ENCODE assay signal across 12 cellular contexts in genomic region chr4:48065587-48066052, GRCh38. TPM values are rescaled to one million over a fixed set of nuclear protein-coding genes. Genes with fewer than 3 reads are reported as not detected.
DNase-seq lines count a peak whose midpoint lies in the region; ATAC-seq, FAIRE-seq and TF ChIP-seq lines count a peak whose summit lies in the region.
"Had no signal": no experiment of that assay in that cellular context is flagged by ENCODE, and none has a peak within 500 bp of the region (broad histone marks: within the 10 kb centered on the region; RNA-seq: fewer than 3 reads in every experiment).

No MANE protein-coding gene starts in this region.

- POLR2A ChIA-PET in naive thymus-derived CD4-positive, alpha-beta T cell (lab: Charles Lee), result interaction anchor here (0.7 kb wide), 1 partner anchor 24 kb away, joined by 4 read pairs; no protein-coding TSS in a partner anchor

- H3K36me3 ChIP-seq in naive thymus-derived CD4-positive, alpha-beta T cell (ENCODE audit: control insufficient read depth in 2 of 3, insufficient read depth in 3 of 3, low read length in 3 of 3), result peaks cover 0 to 46% (median 16%) of the 10 kb centered on the region in 3 experiments
- no peaks in the 10 kb centered on the region for H3K36me3 ChIP-seq in kidney (ENCODE audit: control insufficient read depth in 1 of 2, insufficient read depth in 2 of 2, low read length in 2 of 2)
- H3K36me3 ChIP-seq: left lung had no signal

- no peaks in the 10 kb centered on the region for H3K27me3 ChIP-seq in naive thymus-derived CD4-positive, alpha-beta T cell (ENCODE audit: control insufficient read depth in 2 of 2, insufficient read depth in 2 of 2, low read length in 2 of 2)
- no peaks in the 10 kb centered on the region for H3K27me3 ChIP-seq in right cardiac atrium (ENCODE audit: control insufficient read depth, insufficient read depth)
- H3K27me3 ChIP-seq: left lung had no signal

- ATAC-seq in GM18868 (IDR thresholded peaks at IDR 0.05; ENCODE audit: unreplicated experiment), result peak; percentile 80
- ATAC-seq in GM21390 (IDR thresholded peaks at IDR 0.05; ENCODE audit: unreplicated experiment), result peak; percentile 63
- ATAC-seq in HG03060 (IDR thresholded peaks at IDR 0.05; ENCODE audit: low read depth, unreplicated experiment), result peak; percentile 78
- ATAC-seq in naive thymus-derived CD4-positive, alpha-beta T cell, result no peak
- no peak for ATAC-seq in right cardiac atrium
- ATAC-seq: left lung had no signal

- CTCF ChIA-PET in naive thymus-derived CD4-positive, alpha-beta T cell (lab: Charles Lee), result interaction anchor here (1.7 kb wide), 1 partner anchor 32 kb away, joined by 4 read pairs; no protein-coding TSS in a partner anchor

- H3K4me1 ChIP-seq in naive thymus-derived CD4-positive, alpha-beta T cell (ENCODE audit: control insufficient read depth in 2 of 2, insufficient read depth in 2 of 2, low read length in 2 of 2), result no peaks in the 10 kb centered on the region
- H3K4me1 ChIP-seq in right cardiac atrium (ENCODE audit: control insufficient read depth, insufficient read depth, low read length) (no peaks in the 10 kb centered on the region), kidney (ENCODE audit: control insufficient read depth in 1 of 2, insufficient read depth in 1 of 2, low read depth in 1 of 2, low read length in 2 of 2) (no peaks in the 10 kb centered on the region)
- H3K4me1 ChIP-seq: left lung had no signal

- peaks cover 5 to 28% (median 15%) of the 10 kb centered on the region in 7 donors for H3K4me1 Mint-ChIP-seq in naive thymus-derived CD4-positive, alpha-beta T cell

- DNase-seq in naive thymus-derived CD4-positive, alpha-beta T cell, result no peak
- DNase-seq in right cardiac atrium (no peak), kidney (no peak), posterior cingulate gyrus (no peak)
- DNase-seq: NCI-H1417, PC-9 had no signal

- peaks cover 12 to 56% (median 47%) of the 10 kb centered on the region in 5 donors for H3K36me3 Mint-ChIP-seq in naive thymus-derived CD4-positive, alpha-beta T cell

- 98% methylated on average over 1 of the region's 1 CpG for WGBS in right cardiac atrium

- no peak for FAIRE-seq in kidney (lab: Jason Lieb, UNC)
- FAIRE-seq: colon, HTR-8/SVneo had no signal

- no peaks in the 10 kb centered on the region for H3K9me3 ChIP-seq in naive thymus-derived CD4-positive, alpha-beta T cell (ENCODE audit: control insufficient read depth in 2 of 3, low read length in 3 of 3)
- H3K9me3 ChIP-seq in right cardiac atrium (ENCODE audit: control insufficient read depth, low read length) (no peaks in the 10 kb centered on the region), kidney (ENCODE audit: control insufficient read depth in 1 of 2, low read length in 2 of 2) (no peaks in the 10 kb centered on the region)

- no peak overlapping the region for H3K4me3 Mint-ChIP-seq in naive thymus-derived CD4-positive, alpha-beta T cell

- TF ChIP-seq CTCF in kidney (IDR thresholded peaks at IDR 0.05; ENCODE audit: borderline replicate concordance, extremely low read depth, insufficient read depth), result no peak

- no peak overlapping the region for H3K9ac ChIP-seq in kidney (ENCODE audit: low read length in 2 of 2)

- H3K4me3 ChIP-seq in naive thymus-derived CD4-positive, alpha-beta T cell (ENCODE audit: low read length), result no peak overlapping the region
- H3K4me3 ChIP-seq in right cardiac atrium (ENCODE audit: low read length), result no peak overlapping the region
- H3K4me3 ChIP-seq in kidney (ENCODE audit: low read length in 2 of 2), result no peak overlapping the region
- H3K4me3 ChIP-seq: left lung, PC-9 had no signal

- peaks cover 0 to 2% (median 0%) of the 10 kb centered on the region in 5 donors for H3K27me3 Mint-ChIP-seq in naive thymus-derived CD4-positive, alpha-beta T cell

- intact Hi-C loops in naive thymus-derived CD4-positive, alpha-beta T cell (cut with micrococcal nuclease), result no loop called here
- intact Hi-C loops in right cardiac atrium (cut with DNase I) (no loop called here), kidney (cut with DNase I) (no loop called here), posterior cingulate gyrus (cut with DNase I) (no loop called here)

- peaks cover 4 to 25% (median 11%) of the 10 kb centered on the region in 11 donors for H3K9me3 Mint-ChIP-seq in naive thymus-derived CD4-positive, alpha-beta T cell

- no peak overlapping the region for H3K27ac ChIP-seq in naive thymus-derived CD4-positive, alpha-beta T cell (ENCODE audit: low read depth, low read length)
- H3K27ac ChIP-seq in right cardiac atrium (ENCODE audit: low read length) (no peak overlapping the region), kidney (ENCODE audit: low read depth in 2 of 2, low read length in 2 of 2) (no peak overlapping the region)
- H3K27ac ChIP-seq: left lung, PC-9 had no signal

- peak overlapping the region in 6 of 9 donors; percentile 4 to 58 (median 25) for H3K27ac Mint-ChIP-seq in naive thymus-derived CD4-positive, alpha-beta T cell

RNA-seq across cellular contexts. Expression of gene NIPAL1, which starts 49.0 kb away (rescaled TPM):
- total RNA-seq in naive thymus-derived CD4-positive, alpha-beta T cell, result 1 to 10 TPM in 3 of 5 experiments, under 1 TPM in 1, not detected in 1; 0.45 to 3.3 (median 1.9) TPM
- under 1 TPM; 0.76 to 0.86 TPM for polyA plus RNA-seq in naive thymus-derived CD4-positive, alpha-beta T cell
- total RNA-seq in right cardiac atrium, result under 1 TPM; 0.23 to 0.92 (median 0.48) TPM
- polyA plus RNA-seq in right cardiac atrium, result 0.20 TPM
- total RNA-seq in kidney, result 6.9 TPM
- polyA plus RNA-seq in kidney (ENCODE audit: insufficient read depth, low read depth, low replicate concordance), result 1.4 TPM

RNA-seq across cellular contexts. Expression of gene CNGA1, which starts 49.1 kb away (rescaled TPM):
- not detected for total RNA-seq in naive thymus-derived CD4-positive, alpha-beta T cell
- under 1 TPM in 1 of 2 donors, not detected in 1; 0.49 TPM for polyA plus RNA-seq in naive thymus-derived CD4-positive, alpha-beta T cell
- total RNA-seq in right cardiac atrium, result under 1 TPM in 1 of 4 donors, not detected in 3; 0.42 TPM
- polyA plus RNA-seq in right cardiac atrium, result 0.48 TPM
- total RNA-seq in kidney, result 3.4 TPM
- polyA plus RNA-seq in kidney (ENCODE audit: insufficient read depth, low read depth, low replicate concordance), result 3.7 TPM

Comparison
In these comparisons a context has a peak if more than half of its experiments do, and no peak if none do; other contexts are left out.
1. ATAC-seq: peak in GM18868 (single experiment), GM21390 (single experiment) and HG03060 (single experiment); none in naive thymus-derived CD4-positive, alpha-beta T cell (single experiment) and right cardiac atrium (0 of 2).